ENCODE assay signal across 1 cellular context in genomic region chr12:122974274-122974891, GRCh38.
TF ChIP-seq lines count a peak whose summit lies in the region.

No MANE protein-coding gene starts in this region.

TF ChIP-seq in SK-N-SH, 30 proteins besides CTCF, POLR2A, EP300 and RAD21 (continued from another document):
- peak; percentile 10; the same call in 1 of the 2 replicates for TF ChIP-seq TCF12 (IDR thresholded peaks at IDR 0.05)
- no peak for TF ChIP-seq MEF2A (IDR thresholded peaks at IDR 0.05; ENCODE audit: borderline replicate concordance, low read depth)
- no peak for TF ChIP-seq GATA2 (CRISPR knock-in tag; IDR thresholded peaks at IDR 0.05)
- peak; percentile 79; the same call in 1 of the 2 replicates for TF ChIP-seq YY1 (IDR thresholded peaks at IDR 0.05; ENCODE audit: low read depth)
- TF ChIP-seq ELF1 (IDR thresholded peaks at IDR 0.05): peak; percentile 74
TF ChIP-seq in SK-N-SH: peak in this region for 13.
